In the genomic region with DNA sequence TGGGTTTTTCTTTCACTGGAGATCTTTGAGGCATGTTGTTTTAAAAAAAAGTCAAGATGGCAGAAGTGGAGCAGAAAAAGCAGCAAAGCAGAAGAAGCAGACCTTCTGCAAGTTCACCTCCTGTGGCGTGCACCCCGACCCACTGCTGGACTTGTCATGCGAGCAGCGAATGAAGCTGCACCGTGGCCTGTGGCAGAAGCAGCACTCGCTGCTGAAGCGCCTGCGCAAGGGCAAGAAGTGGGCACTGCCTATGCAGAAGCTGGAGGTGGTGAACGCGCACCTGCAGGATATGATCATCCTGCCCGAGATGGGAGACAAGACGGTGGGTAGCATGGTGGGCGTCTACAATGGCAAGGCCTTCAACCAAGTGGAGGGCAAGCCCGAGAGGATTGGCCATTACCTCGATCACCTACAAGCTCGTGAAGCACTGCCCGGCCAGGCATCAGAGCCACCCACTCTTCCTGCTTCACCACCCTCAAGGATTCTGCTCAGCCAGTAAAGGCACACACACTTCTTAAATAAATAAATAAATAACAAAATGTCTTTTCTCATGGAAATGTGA, we compare ENCODE assay signal across 2 cellular contexts.
TF ChIP-seq lines count a peak whose summit lies in the region.

No MANE protein-coding gene starts in this region.

TF ChIP-seq in IMR-90, 13 proteins besides CTCF, POLR2A, EP300 and RAD21:
- TF ChIP-seq MXI1 (IDR thresholded peaks at IDR 0.05; ENCODE audit: borderline replicate concordance, low read depth, low read length) (no peak), MAFK (IDR thresholded peaks at IDR 0.05; ENCODE audit: low read depth, low read length) (no peak), FOS (IDR thresholded peaks at IDR 0.05; ENCODE audit: low read depth, low read length) (no peak), SMC3 (IDR thresholded peaks at IDR 0.05; ENCODE audit: low read depth, low read length) (no peak), CHD1 (IDR thresholded peaks at IDR 0.05; ENCODE audit: low read depth, low read length) (no peak), BHLHE40 (IDR thresholded peaks at IDR 0.05; ENCODE audit: low read depth, low read length) (no peak), NFE2L2 (IDR thresholded peaks at IDR 0.05; ENCODE audit: low read depth, low read length) (no peak), MAZ (IDR thresholded peaks at IDR 0.05; ENCODE audit: borderline replicate concordance, low read depth, low read length) (no peak), RFX5 (IDR thresholded peaks at IDR 0.05; ENCODE audit: low read depth, low read length) (no peak), CEBPB (IDR thresholded peaks at IDR 0.05; ENCODE audit: low read depth, low read length) (no peak), RCOR1 (IDR thresholded peaks at IDR 0.05; ENCODE audit: insufficient replicate concordance, low read length) (no peak)
- TF ChIP-seq, protein P1, sequence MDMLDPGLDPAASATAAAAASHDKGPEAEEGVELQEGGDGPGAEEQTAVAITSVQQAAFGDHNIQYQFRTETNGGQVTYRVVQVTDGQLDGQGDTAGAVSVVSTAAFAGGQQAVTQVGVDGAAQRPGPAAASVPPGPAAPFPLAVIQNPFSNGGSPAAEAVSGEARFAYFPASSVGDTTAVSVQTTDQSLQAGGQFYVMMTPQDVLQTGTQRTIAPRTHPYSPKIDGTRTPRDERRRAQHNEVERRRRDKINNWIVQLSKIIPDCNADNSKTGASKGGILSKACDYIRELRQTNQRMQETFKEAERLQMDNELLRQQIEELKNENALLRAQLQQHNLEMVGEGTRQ (IDR thresholded peaks at IDR 0.05; ENCODE audit: low read depth, low read length), result no peak
- TF ChIP-seq, protein P2, sequence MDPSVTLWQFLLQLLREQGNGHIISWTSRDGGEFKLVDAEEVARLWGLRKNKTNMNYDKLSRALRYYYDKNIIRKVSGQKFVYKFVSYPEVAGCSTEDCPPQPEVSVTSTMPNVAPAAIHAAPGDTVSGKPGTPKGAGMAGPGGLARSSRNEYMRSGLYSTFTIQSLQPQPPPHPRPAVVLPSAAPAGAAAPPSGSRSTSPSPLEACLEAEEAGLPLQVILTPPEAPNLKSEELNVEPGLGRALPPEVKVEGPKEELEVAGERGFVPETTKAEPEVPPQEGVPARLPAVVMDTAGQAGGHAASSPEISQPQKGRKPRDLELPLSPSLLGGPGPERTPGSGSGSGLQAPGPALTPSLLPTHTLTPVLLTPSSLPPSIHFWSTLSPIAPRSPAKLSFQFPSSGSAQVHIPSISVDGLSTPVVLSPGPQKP (IDR thresholded peaks at IDR 0.05; ENCODE audit: borderline replicate concordance, low read depth, low read length), result no peak

TF ChIP-seq in H1, 55 proteins besides CTCF, POLR2A, EP300 and RAD21:
- TF ChIP-seq ASH2L (IDR thresholded peaks at IDR 0.05; ENCODE audit: low read length) (no peak), SP4 (IDR thresholded peaks at IDR 0.05; ENCODE audit: low read length) (no peak), RFX5 (IDR thresholded peaks at IDR 0.05; ENCODE audit: borderline replicate concordance, low read depth, low read length) (no peak), CHD2 (IDR thresholded peaks at IDR 0.05; ENCODE audit: low read length) (no peak), SUZ12 (IDR thresholded peaks at IDR 0.05; ENCODE audit: low read length) (no peak), TBP (IDR thresholded peaks at IDR 0.05; ENCODE audit: low read depth, low read length) (no peak)
